9 cellular contexts compared by ENCODE assay signal in the genomic region with DNA sequence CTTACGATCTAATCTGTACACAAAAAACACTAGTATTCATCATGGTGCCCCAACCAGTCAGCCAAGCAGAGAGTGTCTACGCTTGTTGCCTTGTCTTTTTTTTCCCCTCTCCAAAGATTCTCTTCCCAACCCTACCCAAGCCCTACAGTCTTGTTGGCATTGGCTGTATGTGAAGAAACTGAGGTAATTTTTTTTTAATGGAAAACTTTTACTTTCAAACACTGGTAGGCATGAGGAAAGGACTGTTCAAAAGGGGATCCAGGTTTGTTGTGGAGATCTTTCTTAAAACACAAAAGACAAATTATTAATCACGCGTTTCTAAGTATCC.
DNase-seq lines count a peak whose midpoint lies in the region; ATAC-seq, FAIRE-seq and TF ChIP-seq lines count a peak whose summit lies in the region.
"Had no signal": no experiment of that assay in that cellular context is flagged by ENCODE, and none has a peak within 500 bp of the region (broad histone marks: within the 10 kb centered on the region; RNA-seq: fewer than 3 reads in every experiment).

No MANE protein-coding gene starts in this region.

- RAD21 ChIA-PET in HCT116 (lab: Charles Lee; ENCODE audit: low non-redundant PET in 1 of 2, low total read pairs in 2 of 2, uncharacterized antibody in 2 of 2, unreplicated experiment in 2 of 2): no interaction called here

- H3K36me3 ChIP-seq in HCT116 (ENCODE audit: control insufficient read depth in 1 of 2, insufficient read depth in 2 of 2, low read length in 2 of 2): no peaks in the 10 kb centered on the region
- H3K36me3 ChIP-seq: esophagus squamous epithelium had no signal

- intact Hi-C loops in HCT116 (cut with micrococcal nuclease): loop anchor here (1.0 to 5.0 kb wide), 4 partner anchors 31 to 1439 kb away; no protein-coding TSS in a partner anchor

- CTCF ChIA-PET in AG04450 (lab: Charles Lee): interaction anchor here (2.0 kb wide), 1 partner anchor 31 kb away, joined by 18 read pairs; no protein-coding TSS in a partner anchor
- CTCF ChIA-PET in HCT116 (lab: Charles Lee): interaction anchor here (1.7 kb wide), 1 partner anchor 650 kb away, joined by 5 read pairs; a partner anchor contains a TSS
- CTCF ChIA-PET in GM10248 (lab: Yijun Ruan, JAX): interaction anchor here (1.2 to 5.1 kb wide), 3 partner anchors 8 to 31 kb away, joined by 3 to 29 read pairs (median 22); no protein-coding TSS in a partner anchor

- H3K4me2 ChIP-seq in HCT116 (ENCODE audit: low read length): peak overlapping the region; percentile 73

- TF ChIP-seq CTCF in AG04450 (IDR thresholded peaks at IDR 0.05; ENCODE audit: low read depth, low read length) (no peak), HCT116 (IDR thresholded peaks at IDR 0.05 in 2 of 3, conservative IDR thresholded peaks at IDR 0.05 in 1 of 3; ENCODE audit: borderline replicate concordance in 1 of 3, insufficient read depth in 1 of 3, low read depth in 2 of 3, low read length in 2 of 3) (no peak), GM10248 (IDR thresholded peaks at IDR 0.05; ENCODE audit: control extremely low read depth, extremely low read depth, low read depth, missing control alignments) (no peak)

- H3K4me3 Mint-ChIP-seq in naive B cell: peak overlapping the region; percentile 81 to 96 (median 91)

- H3K9me2 ChIP-seq in HCT116 (ENCODE audit: insufficient read depth): 0 out of 2 replicates have a peak, but pooled peaks cover 3% of the 10 kb centered on the region

- peaks cover 4 to 41% of the 10 kb centered on the region in 2 experiments; a peak in 3 of 4 replicates for H3K4me1 ChIP-seq in HCT116 (ENCODE audit: control insufficient read depth in 1 of 2, insufficient read depth in 2 of 2, low read length in 2 of 2)

- peaks cover 24 to 36% (median 35%) of the 10 kb centered on the region in 3 donors for H3K4me1 Mint-ChIP-seq in naive B cell

- H3K27ac Mint-ChIP-seq in activated naive CD4-positive, alpha-beta T cell treated with anti-CD3 and anti-CD28 coated beads, Interleukin-2, amount 50 U/mL, for 72 hours: peak overlapping the region; percentile 93 to 94
- H3K27ac Mint-ChIP-seq in naive B cell: peak overlapping the region in 5 of 6 donors; percentile 68 to 96 (median 92)

- no peaks in the 10 kb centered on the region for H4K20me1 ChIP-seq in HCT116 (ENCODE audit: insufficient read depth)

- H2AFZ ChIP-seq in HCT116 (ENCODE audit: low read depth, low read length, poor library complexity, severe bottlenecking): peak overlapping the region; percentile 34

- no peaks in the 10 kb centered on the region for H3K27me3 Mint-ChIP-seq in naive B cell

- H3K9me3 Mint-ChIP-seq in activated naive CD4-positive, alpha-beta T cell treated with anti-CD3 and anti-CD28 coated beads, Interleukin-2, amount 50 U/mL, for 72 hours: no peaks in the 10 kb centered on the region
- H3K9me3 Mint-ChIP-seq in naive B cell: peaks cover 0 to 2% (median 0%) of the 10 kb centered on the region in 7 donors

- no peaks in the 10 kb centered on the region for H3K9me3 ChIP-seq in AG04450 (ENCODE audit: control insufficient read depth, insufficient read depth, low read length)
- no peaks in the 10 kb centered on the region for H3K9me3 ChIP-seq in HCT116 (ENCODE audit: control insufficient read depth in 1 of 2, insufficient read depth in 1 of 2, low read depth in 1 of 2, low read length in 2 of 2)
- H3K9me3 ChIP-seq: esophagus squamous epithelium had no signal

- TF ChIP-seq RAD21 in HCT116 (IDR thresholded peaks at IDR 0.05; ENCODE audit: low read depth): no peak

- no peak overlapping the region for H3K27ac ChIP-seq in AG04450 (ENCODE audit: low read depth, low read length)
- peak overlapping the region; percentile 57; the same call in 1 of the 2 replicates for H3K27ac ChIP-seq in HCT116 (ENCODE audit: low read depth, low read length)

- BruUV-seq in HCT116 (replicated peaks; lab: Mats Ljungman, UMichigan): no TSS peak

- H3K79me2 ChIP-seq in HCT116 (ENCODE audit: insufficient read depth, low read length): no peaks in the 10 kb centered on the region

- no peak for FAIRE-seq in GM19239 (lab: Jason Lieb, UNC)

- POLR2A ChIA-PET in AG04450 (lab: Yijun Ruan, JAX) (no interaction called here), HCT116 (lab: Charles Lee) (interaction anchor here (1.0 to 1.5 kb wide), 2 partner anchors 11 to 735 kb away, joined by 4 to 5 read pairs; a partner anchor contains a TSS), GM10248 (lab: Yijun Ruan, JAX) (interaction anchor here (1.3 kb wide), 1 partner anchor 11 kb away, joined by 3 read pairs; a partner anchor contains a TSS)

- ATAC-seq in HCT116: no peak
- ATAC-seq in activated naive CD4-positive, alpha-beta T cell treated with anti-CD3 and anti-CD28 coated beads, Interleukin-2, amount 50 U/mL, for 72 hours: no peak
- ATAC-seq in naive B cell (ENCODE audit: low read depth in 2 of 2): no peak
- ATAC-seq in GM21717 (IDR thresholded peaks at IDR 0.05; ENCODE audit: unreplicated experiment): no peak

- TF ChIP-seq POLR2A in HCT116 (IDR thresholded peaks at IDR 0.05; ENCODE audit: borderline replicate concordance, extremely low read depth, insufficient read depth, insufficient read length): no peak

- peak overlapping the region; percentile 62 for H3K4me3 ChIP-seq in AG04450 (ENCODE audit: low read depth, low read length)
- H3K4me3 ChIP-seq in HCT116 (replicated peaks in 1 of 2; ENCODE audit: low read depth in 1 of 2, low read length in 2 of 2): no peak overlapping the region

- no peak for DNase-seq in AG04450 (ENCODE audit: low read depth, low spot score)
- DNase-seq in HCT116 (ENCODE audit: low read depth, low spot score): no peak
- DNase-seq in activated naive CD4-positive, alpha-beta T cell treated with anti-CD3 and anti-CD28 coated beads, Interleukin-2, amount 50 U/mL, for 72 hours (ENCODE audit: low spot score in 2 of 2): no peak
- no peak for DNase-seq in naive B cell
- no peak for DNase-seq in GM10248 (ENCODE audit: extremely low spot score)
- DNase-seq in GM19239 (ENCODE audit: insufficient read length, low spot score): no peak
- DNase-seq in medulla oblongata (ENCODE audit: extremely low spot score): no peak
- DNase-seq: esophagus squamous epithelium had no signal

- peaks cover 0 to 5% of the 10 kb centered on the region in 2 donors for H3K36me3 Mint-ChIP-seq in activated naive CD4-positive, alpha-beta T cell treated with anti-CD3 and anti-CD28 coated beads, Interleukin-2, amount 50 U/mL, for 72 hours
- no peaks in the 10 kb centered on the region for H3K36me3 Mint-ChIP-seq in naive B cell

- no peaks in the 10 kb centered on the region for H3K27me3 ChIP-seq in AG04450 (ENCODE audit: control insufficient read depth, insufficient read depth, low read length)
- H3K27me3 ChIP-seq in HCT116 (ENCODE audit: insufficient read depth, low read length): no peaks in the 10 kb centered on the region
- H3K27me3 ChIP-seq: esophagus squamous epithelium had no signal

- H3K9ac ChIP-seq in HCT116 (ENCODE audit: low read length): no peak overlapping the region

TF ChIP-seq in HCT116, 20 proteins besides CTCF, POLR2A, EP300 and RAD21:
- TF ChIP-seq EZH2 (IDR thresholded peaks at IDR 0.05) (no peak), EZH2phosphoT487 (IDR thresholded peaks at IDR 0.05; ENCODE audit: borderline replicate concordance) (no peak), SRF (IDR thresholded peaks at IDR 0.05; ENCODE audit: low read depth) (no peak), ZBTB33 (IDR thresholded peaks at IDR 0.05; ENCODE audit: extremely low read depth, insufficient replicate concordance, low read length) (no peak), TCF7L2 (IDR thresholded peaks at IDR 0.05; ENCODE audit: borderline replicate concordance, extremely low read depth, insufficient read depth, insufficient read length) (no peak), ZNF274 (IDR thresholded peaks at IDR 0.05; ENCODE audit: low read depth, low read length) (no peak), ZFX (IDR thresholded peaks at IDR 0.05) (no peak), MAX (IDR thresholded peaks at IDR 0.05) (no peak), SP1 (IDR thresholded peaks at IDR 0.05; ENCODE audit: low read depth) (no peak), FOSL1 (IDR thresholded peaks at IDR 0.05; ENCODE audit: low read depth) (no peak), CBX3 (IDR thresholded peaks at IDR 0.05; ENCODE audit: low read depth) (no peak), EGR1 (IDR thresholded peaks at IDR 0.05; ENCODE audit: low read depth) (no peak), POLR2AphosphoS5 (IDR thresholded peaks at IDR 0.05; ENCODE audit: low read depth, low read length) (no peak), ELF1 (IDR thresholded peaks at IDR 0.05; ENCODE audit: borderline replicate concordance, low read depth) (no peak), JUND (IDR thresholded peaks at IDR 0.05) (no peak), YY1 (IDR thresholded peaks at IDR 0.05; ENCODE audit: extremely low read depth, insufficient replicate concordance, low read depth, low read length) (no peak), CEBPB (IDR thresholded peaks at IDR 0.05; ENCODE audit: low read depth) (no peak), SIN3A (IDR thresholded peaks at IDR 0.05; ENCODE audit: low read depth) (no peak)
- TF ChIP-seq, protein P1, sequence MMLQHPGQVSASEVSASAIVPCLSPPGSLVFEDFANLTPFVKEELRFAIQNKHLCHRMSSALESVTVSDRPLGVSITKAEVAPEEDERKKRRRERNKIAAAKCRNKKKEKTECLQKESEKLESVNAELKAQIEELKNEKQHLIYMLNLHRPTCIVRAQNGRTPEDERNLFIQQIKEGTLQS (IDR thresholded peaks at IDR 0.05): no peak
